18 cellular contexts compared by ENCODE assay signal in genomic region chr10:4003348-4003973, GRCh38.
DNase-seq lines count a peak whose midpoint lies in the region; ATAC-seq and TF ChIP-seq lines count a peak whose summit lies in the region.
"Had no signal": no experiment of that assay in that cellular context is flagged by ENCODE, and none has a peak within 500 bp of the region (broad histone marks: within the 10 kb centered on the region; RNA-seq: fewer than 3 reads in every experiment).

No MANE protein-coding gene starts in this region.

- H3K27me3 ChIP-seq in neural progenitor cell, result no peaks in the 10 kb centered on the region
- H3K27me3 ChIP-seq: SJSA1 had no signal

- no peaks in the 10 kb centered on the region for H3F3A ChIP-seq in neural progenitor cell (ENCODE audit: low read depth)

- H3K4me1 Mint-ChIP-seq in activated B cell treated with CpG ODN at 0.5 μM for 24 hours (peaks cover 13% of the 10 kb centered on the region), neural progenitor cell (peaks cover 7% of the 10 kb centered on the region)
- H3K4me1 Mint-ChIP-seq in stimulated activated naive B cell treated with anti-CD40 and anti-IgM and Interleukin-4, amounts not matched to agents 10 μg/mL and 1 μg/mL and 100 μg/mL, for 72 hours, result peaks cover 24 to 42% of the 10 kb centered on the region in 2 donors

- POLR2A ChIA-PET in activated B cell treated with CpG ODN at 0.5 μM for 24 hours (lab: Charles Lee), result no interaction called here
- POLR2A ChIA-PET in OCI-LY7 (lab: Charles Lee), result no interaction called here

- H3K4me3 ChIP-seq in neural progenitor cell (no peak overlapping the region), OCI-LY7 (ENCODE audit: low read depth, low read length, poor library complexity, severe bottlenecking) (no peak overlapping the region)
- H3K4me3 ChIP-seq: SJSA1 had no signal

- H3K79me2 ChIP-seq in neural progenitor cell (ENCODE audit: low read depth) (no peaks in the 10 kb centered on the region), OCI-LY7 (ENCODE audit: insufficient read depth, low read depth, low read length) (no peaks in the 10 kb centered on the region)

- ATAC-seq in GM21786 (IDR thresholded peaks at IDR 0.05; ENCODE audit: unreplicated experiment) (peak; percentile 76), activated B cell treated with CpG ODN at 0.5 μM for 24 hours (ENCODE audit: low read depth) (peak; percentile 25)
- peak; percentile 29 to 68 for ATAC-seq in stimulated activated naive B cell treated with anti-CD40 and anti-IgM and Interleukin-4, amounts not matched to agents 10 μg/mL and 1 μg/mL and 100 μg/mL, for 72 hours (replicated peaks)
- ATAC-seq: PC-3 had no signal

- H3K27ac ChIP-seq in neural progenitor cell (no peak overlapping the region), OCI-LY7 (ENCODE audit: low read depth, low read length, poor library complexity, severe bottlenecking) (no peak overlapping the region)
- H3K27ac ChIP-seq: SJSA1 had no signal

- no peak overlapping the region for H3K9ac ChIP-seq in neural progenitor cell

- H4K20me1 ChIP-seq in neural progenitor cell (ENCODE audit: low read depth) (no peaks in the 10 kb centered on the region), OCI-LY7 (ENCODE audit: insufficient read depth, low read length) (no peaks in the 10 kb centered on the region)

- BruUV-seq in OCI-LY7 (replicated peaks; lab: Mats Ljungman, UMichigan), result no TSS peak

- peak; percentile 22 for DNase-seq in GM13977 (ENCODE audit: low spot score)
- no peak for DNase-seq in activated B cell treated with CpG ODN at 0.5 μM for 24 hours
- no peak for DNase-seq in stimulated activated naive B cell treated with anti-CD40 and anti-IgM and Interleukin-4, amounts not matched to agents 10 μg/mL and 1 μg/mL and 100 μg/mL, for 72 hours
- no peak for DNase-seq in neural progenitor cell (ENCODE audit: low spot score)
- no peak for DNase-seq in amygdala (lab: John Stamatoyannopoulos, UW)
- DNase-seq in OCI-LY7 (ENCODE audit: low spot score), result no peak
- DNase-seq: C1 segment of cervical spinal cord, DMS153, H9, KBM-7, NCI-H1436, NCI-H2029, NCI-H2171, NCI-H748 treated with DMSO at 0.1 percent for 48 hours, PC-3, SW 1271 had no signal

- in situ Hi-C loops in GM13977 (cut with MboI; ENCODE audit: low pct_unique_long_range_greater_than_20kb, low sequenced_read_pairs, unreplicated experiment), result no loop called here

- H3K27me3 Mint-ChIP-seq in activated B cell treated with CpG ODN at 0.5 μM for 24 hours (no peaks in the 10 kb centered on the region), neural progenitor cell (ENCODE audit: insufficient read depth, low read depth) (peaks cover 6% of the 10 kb centered on the region)
- H3K27me3 Mint-ChIP-seq in stimulated activated naive B cell treated with anti-CD40 and anti-IgM and Interleukin-4, amounts not matched to agents 10 μg/mL and 1 μg/mL and 100 μg/mL, for 72 hours, result peaks cover 0 to 3% of the 10 kb centered on the region in 2 donors

- H3K9me3 ChIP-seq in neural progenitor cell (ENCODE audit: low read depth) (no peaks in the 10 kb centered on the region), OCI-LY7 (ENCODE audit: low read length) (0 out of 2 replicates have a peak, but pooled peaks cover 4% of the 10 kb centered on the region)
- H3K9me3 ChIP-seq: SJSA1 had no signal

- CTCF ChIA-PET in activated B cell treated with CpG ODN at 0.5 μM for 24 hours (lab: Charles Lee), result no interaction called here
- CTCF ChIA-PET in OCI-LY7 (lab: Charles Lee; ENCODE audit: unreplicated experiment), result no interaction called here

- H3K36me3 Mint-ChIP-seq in activated B cell treated with CpG ODN at 0.5 μM for 24 hours (ENCODE audit: low read depth), result peaks cover 5% of the 10 kb centered on the region
- H3K36me3 Mint-ChIP-seq in stimulated activated naive B cell treated with anti-CD40 and anti-IgM and Interleukin-4, amounts not matched to agents 10 μg/mL and 1 μg/mL and 100 μg/mL, for 72 hours, result peaks cover 9 to 13% of the 10 kb centered on the region in 2 donors
- no peaks in the 10 kb centered on the region for H3K36me3 Mint-ChIP-seq in neural progenitor cell

- no peaks in the 10 kb centered on the region for H3K9me2 ChIP-seq in OCI-LY7 (ENCODE audit: insufficient read depth, low read length)

- H3K36me3 ChIP-seq in neural progenitor cell (no peaks in the 10 kb centered on the region), OCI-LY7 (ENCODE audit: insufficient read depth, low read length) (no peaks in the 10 kb centered on the region)
- H3K36me3 ChIP-seq: SJSA1 had no signal

- H2AFZ ChIP-seq in neural progenitor cell (replicated peaks), result no peak overlapping the region
- H2AFZ ChIP-seq in OCI-LY7 (ENCODE audit: low read length), result no peak overlapping the region

- TF ChIP-seq CTCF in GM13977 (IDR thresholded peaks at IDR 0.05; ENCODE audit: extremely low read depth, insufficient read depth, missing control alignments) (no peak), activated B cell treated with CpG ODN at 0.5 μM for 24 hours (IDR thresholded peaks at IDR 0.05) (no peak), neural progenitor cell (IDR thresholded peaks at IDR 0.05) (no peak), OCI-LY7 (conservative IDR thresholded peaks at IDR 0.05; ENCODE audit: low read length) (no peak)

- H3K27ac Mint-ChIP-seq in activated B cell treated with CpG ODN at 0.5 μM for 24 hours (no peak overlapping the region), neural progenitor cell (no peak overlapping the region)
- peak overlapping the region; percentile 91 for H3K27ac Mint-ChIP-seq in stimulated activated naive B cell treated with anti-CD40 and anti-IgM and Interleukin-4, amounts not matched to agents 10 μg/mL and 1 μg/mL and 100 μg/mL, for 72 hours
- H3K27ac Mint-ChIP-seq: H9 had no signal

- H3K4me2 ChIP-seq in neural progenitor cell, result no peak overlapping the region
- H3K4me2 ChIP-seq in OCI-LY7 (ENCODE audit: low read length), result no peak overlapping the region

- H3K4me1 ChIP-seq in neural progenitor cell, result peaks cover 10% of the 10 kb centered on the region
- H3K4me1 ChIP-seq in OCI-LY7 (ENCODE audit: insufficient read depth, low read length, poor library complexity, severe bottlenecking), result no peaks in the 10 kb centered on the region
- H3K4me1 ChIP-seq: SJSA1 had no signal

- intact Hi-C loops in activated B cell treated with CpG ODN at 0.5 μM for 24 hours (cut with micrococcal nuclease), result no loop called here
- intact Hi-C loops in OCI-LY7 (cut with micrococcal nuclease; ENCODE audit: unreplicated experiment), result no loop called here

- H3K9me3 Mint-ChIP-seq in activated B cell treated with CpG ODN at 0.5 μM for 24 hours, result peaks cover 9% of the 10 kb centered on the region
- peaks cover 11% of the 10 kb centered on the region in 2 donors for H3K9me3 Mint-ChIP-seq in stimulated activated naive B cell treated with anti-CD40 and anti-IgM and Interleukin-4, amounts not matched to agents 10 μg/mL and 1 μg/mL and 100 μg/mL, for 72 hours
- peaks cover 12% of the 10 kb centered on the region for H3K9me3 Mint-ChIP-seq in neural progenitor cell

- no peak overlapping the region for H3K4me3 Mint-ChIP-seq in activated B cell treated with CpG ODN at 0.5 μM for 24 hours
- H3K4me3 Mint-ChIP-seq in stimulated activated naive B cell treated with anti-CD40 and anti-IgM and Interleukin-4, amounts not matched to agents 10 μg/mL and 1 μg/mL and 100 μg/mL, for 72 hours, result peak overlapping the region in 1 of 2 donors; percentile 44
- no peak overlapping the region for H3K4me3 Mint-ChIP-seq in neural progenitor cell
- H3K4me3 Mint-ChIP-seq: H9 had no signal

Comparison
In these comparisons a context has a peak if more than half of its experiments do, and no peak if none do; other contexts are left out.
1. ATAC-seq: peak in every context shown above with its lines; median percentile 76 in GM21786; 48 in stimulated activated naive B cell treated with anti-CD40 and anti-IgM and Interleukin-4, amounts not matched to agents 10 μg/mL and 1 μg/mL and 100 μg/mL, for 72 hours; 25 in activated B cell treated with CpG ODN at 0.5 μM for 24 hours.